In the genomic region with DNA sequence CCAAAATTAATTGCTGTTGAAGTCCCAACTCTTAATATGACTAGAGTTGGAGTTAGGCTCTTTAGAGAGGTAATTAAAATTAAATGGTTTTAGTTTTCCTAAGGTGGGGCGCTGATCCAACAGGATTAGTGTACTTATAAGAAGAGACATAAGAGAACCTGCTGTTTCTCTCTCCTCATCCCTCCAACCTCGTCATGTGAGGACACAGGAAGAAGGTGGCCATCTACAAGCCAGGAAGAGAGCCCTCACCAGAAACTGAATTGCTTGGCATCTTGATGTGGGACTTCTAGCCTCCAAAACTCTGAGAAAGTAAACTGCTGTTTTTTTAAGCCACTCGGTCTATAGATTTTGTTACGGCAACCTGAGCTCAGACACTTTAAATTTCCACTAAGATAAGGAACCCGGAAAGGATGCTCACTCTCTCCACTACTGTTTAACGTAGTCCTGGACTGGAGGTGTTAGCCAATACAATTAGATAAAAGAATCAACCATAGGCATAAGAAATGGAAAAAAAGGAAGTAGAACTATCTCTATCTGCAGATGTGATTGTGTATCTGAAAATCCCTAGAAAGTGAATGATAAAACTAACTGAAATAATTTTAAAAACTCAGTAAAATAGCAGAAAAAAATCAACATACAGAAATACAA, we compare ENCODE assay signal across 1 cellular context.
TF ChIP-seq lines count a peak whose summit lies in the region.

No MANE protein-coding gene starts in this region.

TF ChIP-seq in A549, 52 proteins besides CTCF, POLR2A, EP300 and RAD21 (continued from another document):
- TF ChIP-seq E2F6 (IDR thresholded peaks at IDR 0.05; ENCODE audit: borderline replicate concordance, low read depth) (no peak), SREBF2 (IDR thresholded peaks at IDR 0.05) (no peak), GATA3 (IDR thresholded peaks at IDR 0.05; ENCODE audit: borderline replicate concordance) (no peak), FOSB (CRISPR knock-in tag; IDR thresholded peaks at IDR 0.05) (no peak), CEBPB (IDR thresholded peaks at IDR 0.05) (no peak), HES2 (IDR thresholded peaks at IDR 0.05) (no peak), TFCP2L1 (CRISPR knock-in tag; IDR thresholded peaks at IDR 0.05) (no peak)
- TF ChIP-seq, protein P1, sequence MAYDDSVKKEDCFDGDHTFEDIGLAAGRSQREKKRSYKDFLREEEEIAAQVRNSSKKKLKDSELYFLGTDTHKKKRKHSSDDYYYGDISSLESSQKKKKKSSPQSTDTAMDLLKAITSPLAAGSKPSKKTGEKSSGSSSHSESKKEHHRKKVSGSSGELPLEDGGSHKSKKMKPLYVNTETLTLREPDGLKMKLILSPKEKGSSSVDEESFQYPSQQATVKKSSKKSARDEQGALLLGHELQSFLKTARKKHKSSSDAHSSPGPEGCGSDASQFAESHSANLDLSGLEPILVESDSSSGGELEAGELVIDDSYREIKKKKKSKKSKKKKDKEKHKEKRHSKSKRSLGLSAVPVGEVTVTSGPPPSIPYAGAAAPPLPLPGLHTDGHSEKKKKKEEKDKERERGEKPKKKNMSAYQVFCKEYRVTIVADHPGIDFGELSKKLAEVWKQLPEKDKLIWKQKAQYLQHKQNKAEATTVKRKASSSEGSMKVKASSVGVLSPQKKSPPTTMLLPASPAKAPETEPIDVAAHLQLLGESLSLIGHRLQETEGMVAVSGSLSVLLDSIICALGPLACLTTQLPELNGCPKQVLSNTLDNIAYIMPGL (CRISPR knock-in tag; IDR thresholded peaks at IDR 0.05; ENCODE audit: borderline replicate concordance), result no peak
- TF ChIP-seq, protein P2, sequence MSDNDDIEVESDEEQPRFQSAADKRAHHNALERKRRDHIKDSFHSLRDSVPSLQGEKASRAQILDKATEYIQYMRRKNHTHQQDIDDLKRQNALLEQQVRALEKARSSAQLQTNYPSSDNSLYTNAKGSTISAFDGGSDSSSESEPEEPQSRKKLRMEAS (IDR thresholded peaks at IDR 0.05), result no peak
